In the genomic region with DNA sequence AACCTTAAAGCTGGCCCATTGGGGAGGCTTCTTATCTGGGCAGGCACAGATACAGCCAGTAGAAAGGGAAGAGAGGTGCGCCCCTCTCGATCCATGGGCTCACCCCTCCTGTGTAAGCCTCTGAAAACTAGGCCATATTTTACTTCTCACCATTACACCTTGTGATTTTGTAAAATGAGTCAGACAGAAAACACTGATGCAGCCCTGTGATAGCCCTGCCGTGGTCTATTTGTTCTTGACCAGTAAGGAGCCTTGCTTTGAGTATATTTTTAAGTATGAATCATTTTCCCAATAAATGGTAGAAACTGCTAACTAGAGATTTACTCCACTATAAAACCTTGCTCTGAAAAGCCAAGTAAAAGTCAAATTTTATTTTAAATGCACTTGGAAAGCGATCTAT, we compare ENCODE assay signal across 24 cellular contexts.
"Had no signal": no experiment of that assay in that cellular context is flagged by ENCODE, and none has a peak within 500 bp of the region (broad histone marks: within the 10 kb centered on the region; RNA-seq: fewer than 3 reads in every experiment).

No MANE protein-coding gene starts in this region.

- H3K27me3 ChIP-seq: left lung, pancreas, right atrium auricular region, right lobe of liver, tibial nerve, uterus had no signal

- H3K9me3 ChIP-seq: left lung, mucosa of descending colon, pancreas, psoas muscle, right atrium auricular region, right lobe of liver, uterus had no signal

- DNase-seq: hypothalamus; immature natural killer cell; left colon; left lung; midbrain; mucosa of descending colon; naive thymus-derived CD8-positive, alpha-beta T cell; nucleus accumbens; pancreas; psoas muscle; right lobe of liver; stimulated activated CD4-positive, alpha-beta T cell treated with anti-CD3 and anti-CD28 coated beads, Interleukin-1b, Interleukin-23, amount 100 ng/mL, for 48 hours; stimulated activated CD4-positive, alpha-beta T cell treated with anti-CD3 and anti-CD28 coated beads, Interleukin-2, amount 100 ng/mL, for 48 hours; stimulated activated CD4-positive, alpha-beta T cell treated with anti-CD3 and anti-CD28 coated beads, Interleukin-4, amount 100 ng/mL, for 4 hours; stimulated activated CD8-positive, alpha-beta memory T cell treated with anti-CD3 and anti-CD28 coated beads, Interleukin-4, amount 100 ng/mL, for 48 hours; stimulated activated naive CD4-positive, alpha-beta T cell treated with Interleukin-2 at 50 U/mL for 16 hours; stimulated activated naive CD8-positive, alpha-beta T cell treated with anti-CD3 and anti-CD28 coated beads, Interleukin-15, amount 100 ng/mL, for 72 hours; substantia nigra; uterus had no signal

- H3K4me1 ChIP-seq: left lung, pancreas, psoas muscle, right atrium auricular region, right lobe of liver, tibial nerve, uterus had no signal

- H3K4me2 ChIP-seq: smooth muscle cell had no signal

- ATAC-seq: left colon; left lung; mucosa of descending colon; naive thymus-derived CD8-positive, alpha-beta T cell; pancreas; psoas muscle; right lobe of liver; stimulated activated memory B cell treated with anti-CD40 and anti-IgM and Interleukin-4, amounts not matched to agents 10 μg/mL and 1 μg/mL and 100 μg/mL, for 72 hours; stimulated activated naive CD8-positive, alpha-beta T cell treated with anti-CD3 and anti-CD28 coated beads, Interleukin-15, amount 100 ng/mL, for 72 hours had no signal

- H3K4me3 ChIP-seq: left lung, lung, mucosa of descending colon, pancreas, psoas muscle, right atrium auricular region, right lobe of liver, smooth muscle cell, tibial nerve, uterus had no signal

- H3K27ac ChIP-seq: left lung, pancreas, psoas muscle, right atrium auricular region, right lobe of liver, tibial nerve, uterus had no signal

- H3K36me3 ChIP-seq: left lung, pancreas, right atrium auricular region, right lobe of liver, tibial nerve, uterus had no signal
